13 cellular contexts compared by ENCODE assay signal in the genomic region with DNA sequence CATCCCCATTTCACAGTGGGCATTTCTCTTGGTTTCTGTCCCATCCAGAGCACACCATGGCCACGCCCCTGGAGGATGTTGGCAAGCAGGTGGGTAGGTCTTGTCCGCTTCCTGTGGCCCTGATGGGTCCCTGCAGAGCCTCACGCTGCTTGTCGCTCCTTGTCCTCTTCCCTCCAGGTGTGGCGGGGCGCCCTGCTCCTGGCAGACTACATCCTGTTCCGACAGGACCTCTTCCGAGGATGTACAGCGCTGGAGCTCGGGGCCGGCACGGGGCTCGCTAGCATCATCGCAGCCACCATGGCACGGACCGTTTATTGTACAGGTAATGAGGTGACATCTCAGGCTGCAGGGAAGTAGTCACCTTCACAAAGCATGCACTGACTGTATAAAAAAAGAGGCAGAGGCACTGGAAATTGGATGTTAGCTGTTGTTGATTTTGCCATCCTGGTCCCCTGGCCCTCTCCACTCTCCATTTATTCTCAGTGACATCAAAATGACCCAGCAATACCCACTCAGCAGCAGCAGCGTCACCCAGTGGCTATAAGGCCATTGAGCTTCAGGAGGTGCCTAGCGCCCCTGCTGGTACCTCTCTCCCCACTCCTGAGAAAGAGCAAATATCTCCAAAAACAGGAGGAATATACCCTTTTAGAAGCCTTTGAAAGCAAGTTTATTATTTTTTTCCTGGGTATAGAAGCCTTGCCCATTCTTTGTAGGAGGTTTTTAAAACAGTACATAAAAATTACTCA. TPM values are rescaled to one million over a fixed set of nuclear protein-coding genes. Genes with fewer than 3 reads are reported as not detected.
DNase-seq lines count a peak whose midpoint lies in the region; ATAC-seq, FAIRE-seq and TF ChIP-seq lines count a peak whose summit lies in the region.
"Had no signal": no experiment of that assay in that cellular context is flagged by ENCODE, and none has a peak within 500 bp of the region (broad histone marks: within the 10 kb centered on the region; RNA-seq: fewer than 3 reads in every experiment).

No MANE protein-coding gene starts in this region.

- no peak overlapping the region for H3K4me3 ChIP-seq in AG10803 (ENCODE audit: low read length)
- H3K4me3 ChIP-seq in GM12878, result no peak overlapping the region
- no peak overlapping the region for H3K4me3 ChIP-seq in kidney epithelial cell (ENCODE audit: low read depth, low read length)

- no peaks in the 10 kb centered on the region for H3K79me2 ChIP-seq in GM12878 (ENCODE audit: control insufficient read depth, insufficient read depth, low read length)

- POLR2A ChIA-PET in HEK293T (lab: Yijun Ruan, JAX) (interaction anchor here (1.0 kb wide), 1 partner anchor 13 kb away, joined by 3 read pairs; a partner anchor contains a TSS), GM12878 (lab: Charles Lee) (no interaction called here)

- 0 out of 3 replicates have a peak, but pooled peaks have one; percentile 24 for ATAC-seq in GM12878
- no peak for ATAC-seq in HG02938 (IDR thresholded peaks at IDR 0.05; ENCODE audit: unreplicated experiment)
- ATAC-seq in GM21447 (IDR thresholded peaks at IDR 0.05; ENCODE audit: unreplicated experiment), result no peak
- ATAC-seq: activated T-cell treated with anti-CD3 and anti-CD28 coated beads, Interleukin-2, amount 50 U/mL, for 72 hours; esophagus mucosa had no signal

- H3K27me3 ChIP-seq in GM12878 (replicated peaks in 1 of 2; ENCODE audit: control insufficient read depth in 2 of 2, insufficient read depth in 2 of 2, low read length in 1 of 2) (no peaks in the 10 kb centered on the region), kidney epithelial cell (ENCODE audit: control insufficient read depth, insufficient read depth, low read length) (no peaks in the 10 kb centered on the region)

- H3K9me3 ChIP-seq in GM12878 (replicated peaks; ENCODE audit: control insufficient read depth, insufficient read depth, low read length), result no peaks in the 10 kb centered on the region

- SMC1A ChIA-PET in GM12878 (lab: Charles Lee; ENCODE audit: uncharacterized antibody, unreplicated experiment), result no interaction called here

- H3K9ac ChIP-seq in GM12878 (ENCODE audit: control insufficient read depth, insufficient read depth, low read length), result no peak overlapping the region

- in situ Hi-C loops in GM12878 (cut with MboI), result no loop called here

- no peaks in the 10 kb centered on the region for H4K20me1 ChIP-seq in GM12878 (ENCODE audit: control insufficient read depth, insufficient read depth)

- TF ChIP-seq RAD21 in GM12878 (IDR thresholded peaks at IDR 0.05; ENCODE audit: insufficient read depth, low read depth, low read length), result peak; percentile 36

- CTCF ChIA-PET in HEK293T (lab: Yijun Ruan, JAX) (interaction anchor here (1.0 to 1.3 kb wide), 2 partner anchors 9 to 16 kb away, joined by 3 to 7 read pairs; no protein-coding TSS in a partner anchor), GM12878 (lab: Yijun Ruan, JAX) (interaction anchor here (0.7 to 2.4 kb wide), 3 partner anchors 51 to 63 kb away, joined by 3 to 11 read pairs (median 3); no protein-coding TSS in a partner anchor)

- no peak overlapping the region for H3K4me2 ChIP-seq in GM12878 (ENCODE audit: control insufficient read depth, insufficient read depth)

- FAIRE-seq in GM12878 (lab: Jason Lieb, UNC), result no peak
- FAIRE-seq: HTR-8/SVneo had no signal

- no TSS peak for BruUV-seq in GM12878 (replicated peaks; lab: Mats Ljungman, UMichigan)

- TF ChIP-seq CTCF in AG10803 (conservative IDR thresholded peaks at IDR 0.05; ENCODE audit: low read length) (peak; percentile 65), GM12878 (IDR thresholded peaks at IDR 0.05 in 2 of 3, conservative IDR thresholded peaks at IDR 0.05 in 1 of 3; ENCODE audit: control insufficient read depth in 2 of 3, extremely low read depth in 1 of 3, insufficient read depth in 1 of 3, low read depth in 3 of 3, low read length in 3 of 3) (peak in 2 of 3 experiments; percentile 22 to 49; a peak in 4 of 6 replicates), kidney epithelial cell (IDR thresholded peaks at IDR 0.05; ENCODE audit: insufficient read depth, low read length, poor library complexity, severe bottlenecking) (peak; percentile 89)

- 86% methylated on average over 18 of the region's 18 CpGs for WGBS in GM12878 (ENCODE audit: insufficient coverage, insufficient replicate concordance, low lambda C conversion rate, missing lambda C conversion rate)

- no peak overlapping the region for H3K27ac ChIP-seq in GM12878 (ENCODE audit: control insufficient read depth, insufficient read depth)

- TF ChIP-seq POLR2A in GM12878 (IDR thresholded peaks at IDR 0.05; ENCODE audit: low read depth, low read length), result no peak

- intact Hi-C loops in GM12878 (cut with micrococcal nuclease; ENCODE audit: unreplicated experiment), result no loop called here

- RAD21 ChIA-PET in GM12878 (lab: Charles Lee; ENCODE audit: unreplicated experiment), result no interaction called here

- peak; percentile 25 for DNase-seq in AG10803 (ENCODE audit: low read depth)
- peak; percentile 50 for DNase-seq in HEK293T (ENCODE audit: extremely low spot score)
- no peak for DNase-seq in GM12878 (ENCODE audit: low read depth, low spot score)
- DNase-seq in kidney epithelial cell (ENCODE audit: low read depth), result no peak
- DNase-seq in NCI-H345 treated with DMSO at 0.1 percent for 48 hours (lab: John Stamatoyannopoulos, UW; ENCODE audit: unreplicated experiment), result no peak
- no peak for DNase-seq in activated gamma-delta T cell (lab: John Stamatoyannopoulos, UW)
- DNase-seq: activated T-cell treated with anti-CD3 and anti-CD28 coated beads, Interleukin-2, amount 50 U/mL, for 72 hours; naive B cell had no signal

- peaks cover 12 to 15% of the 10 kb centered on the region in 2 experiments; a peak in 3 of 4 replicates for H3K36me3 ChIP-seq in GM12878 (ENCODE audit: control insufficient read depth in 2 of 2, insufficient read depth in 2 of 2, low read length in 1 of 2)
- peaks cover 1% of the 10 kb centered on the region for H3K36me3 ChIP-seq in kidney epithelial cell (ENCODE audit: control insufficient read depth, insufficient read depth, low read length)

- no peak overlapping the region for H2AFZ ChIP-seq in GM12878 (ENCODE audit: control insufficient read depth, low read depth, low read length)

- no peaks in the 10 kb centered on the region for H3K4me1 ChIP-seq in GM12878 (ENCODE audit: control insufficient read depth, insufficient read depth, low read length)

- TF ChIP-seq EP300 in GM12878 (IDR thresholded peaks at IDR 0.05; ENCODE audit: borderline replicate concordance in 1 of 2, control insufficient read depth in 1 of 2, low read depth in 2 of 2, low read length in 2 of 2), result no peak

RNA-seq across cellular contexts. Expression of a gene that starts 13.7 kb away (rescaled TPM):
- 244 and 245 TPM in 2 replicates for total RNA-seq in GM12878 (2013; cell fraction: nucleolus; rRNA removed)
- total RNA-seq in GM12878 (2014; rRNA removed) (16.1 and 21.9 TPM in 2 replicates), GM12878 (2014; rRNA removed; fragmentation: Illumina TruSeq; extraction: Trizol) (16.1 and 17.6 TPM in 2 replicates), GM12878 (2021) (18.9 and 23.1 TPM in 2 replicates), kidney epithelial cell (24.5 and 34.9 TPM in 2 replicates)
- 15.8 TPM for polyA plus RNA-seq in GM12878 (2011; ENCODE audit: low read depth)
- polyA plus RNA-seq in GM12878 (2011; rRNA removed) (25.6 and 34.7 TPM in 2 replicates), GM12878 (2014; fragmentation: Illumina TruSeq; extraction: Trizol) (17.0 and 17.7 TPM in 2 replicates), GM12878 (2014; fragmentation: Nextera tagmentation; extraction: Ambion mirVana) (1 to 10 TPM; 6.4 to 9.2 TPM), GM12878 (2014; rRNA removed) (26.1 and 28.0 TPM in 2 replicates), GM12878 (2016; fragmentation: Nextera tagmentation; extraction: Ambion mirVana) (10 to 100 TPM; 18.5 to 19.1 TPM)
- polyA plus RNA-seq in GM12878 (2011; cell fraction: cytosol; rRNA removed), result 38.3 and 40.0 TPM in 2 replicates
- polyA plus RNA-seq in GM12878 (2011; cell fraction: nucleus; rRNA removed), result 203 and 218 TPM in 2 replicates
- 17.0 and 21.7 TPM in 2 replicates for polyA plus RNA-seq in GM12878 (2012)
- polyA minus RNA-seq in GM12878 (2011; rRNA and poly(A)+ RNA removed), result 53.0 and 67.2 TPM in 2 replicates
- 24.3 and 46.8 TPM in 2 replicates for polyA minus RNA-seq in GM12878 (2011; cell fraction: cytosol; rRNA and poly(A)+ RNA removed)
- 53.6 and 72.1 TPM in 2 replicates for polyA minus RNA-seq in GM12878 (2011; cell fraction: nucleus; rRNA and poly(A)+ RNA removed)

RNA-seq across cellular contexts. Expression of a gene that starts 39.3 kb away (rescaled TPM):
- 21.7 and 23.2 TPM in 2 replicates for total RNA-seq in GM12878 (2013; cell fraction: nucleolus; rRNA removed)
- total RNA-seq in GM12878 (2014; rRNA removed) (1.8 and 1.9 TPM in 2 replicates), GM12878 (2014; rRNA removed; fragmentation: Illumina TruSeq; extraction: Trizol) (1.8 and 1.9 TPM in 2 replicates), GM12878 (2021) (2.6 and 2.8 TPM in 2 replicates), kidney epithelial cell (4.9 and 7.5 TPM in 2 replicates)
- polyA plus RNA-seq in GM12878 (2011; ENCODE audit: low read depth), result 1.9 TPM
- polyA plus RNA-seq in GM12878 (2011; rRNA removed) (7.0 and 10.6 TPM in 2 replicates), GM12878 (2014; fragmentation: Illumina TruSeq; extraction: Trizol) (2.8 and 3.2 TPM in 2 replicates), GM12878 (2014; fragmentation: Nextera tagmentation; extraction: Ambion mirVana) (1 to 10 TPM; 1.0 to 1.1 TPM), GM12878 (2014; rRNA removed) (2.4 and 2.6 TPM in 2 replicates), GM12878 (2016; fragmentation: Nextera tagmentation; extraction: Ambion mirVana) (1 to 10 TPM; 1.8 to 1.9 TPM)
- polyA plus RNA-seq in GM12878 (2011; cell fraction: cytosol; rRNA removed), result 7.6 and 8.5 TPM in 2 replicates
- 9.8 and 10.4 TPM in 2 replicates for polyA plus RNA-seq in GM12878 (2011; cell fraction: nucleus; rRNA removed)
- polyA plus RNA-seq in GM12878 (2012), result 2.8 and 3.3 TPM in 2 replicates
- 7.2 and 8.4 TPM in 2 replicates for polyA minus RNA-seq in GM12878 (2011; rRNA and poly(A)+ RNA removed)
- 1.7 and 1.9 TPM in 2 replicates for polyA minus RNA-seq in GM12878 (2011; cell fraction: cytosol; rRNA and poly(A)+ RNA removed)
- polyA minus RNA-seq in GM12878 (2011; cell fraction: nucleus; rRNA and poly(A)+ RNA removed), result 3.1 and 6.8 TPM in 2 replicates

RNA-seq across cellular contexts. Expression of a gene that starts 44.9 kb away (rescaled TPM):
- not detected in 2 replicates for total RNA-seq in GM12878 (2013; cell fraction: nucleolus; rRNA removed)
- total RNA-seq in GM12878 (2014; rRNA removed) (not detected in 2 replicates), GM12878 (2014; rRNA removed; fragmentation: Illumina TruSeq; extraction: Trizol) (not detected in 2 replicates), GM12878 (2021) (not detected in 2 replicates), kidney epithelial cell (not detected in 2 replicates)
- not detected for polyA plus RNA-seq in GM12878 (2011; ENCODE audit: low read depth)
- polyA plus RNA-seq in GM12878 (2011; rRNA removed) (not detected in 2 replicates), GM12878 (2014; fragmentation: Illumina TruSeq; extraction: Trizol) (not detected in 2 replicates), GM12878 (2014; fragmentation: Nextera tagmentation; extraction: Ambion mirVana) (not detected), GM12878 (2014; rRNA removed) (not detected in 2 replicates), GM12878 (2016; fragmentation: Nextera tagmentation; extraction: Ambion mirVana) (not detected)
- polyA plus RNA-seq in GM12878 (2011; cell fraction: cytosol; rRNA removed), result 0.15 TPM in 1 of 2 replicates, not detected in the other
- polyA plus RNA-seq in GM12878 (2011; cell fraction: nucleus; rRNA removed), result not detected in 2 replicates
- not detected in 2 replicates for polyA plus RNA-seq in GM12878 (2012)
- polyA minus RNA-seq in GM12878 (2011; rRNA and poly(A)+ RNA removed), result not detected in 2 replicates
- not detected in 2 replicates for polyA minus RNA-seq in GM12878 (2011; cell fraction: cytosol; rRNA and poly(A)+ RNA removed)
- polyA minus RNA-seq in GM12878 (2011; cell fraction: nucleus; rRNA and poly(A)+ RNA removed), result not detected in 2 replicates
- total RNA-seq: activated T-cell treated with anti-CD3 and anti-CD28 coated beads, Interleukin-2, amount 50 U/mL, for 72 hours; esophagus mucosa; RPMI7951 had no signal

Comparison
In these comparisons a context has a peak if more than half of its experiments do, and no peak if none do; other contexts are left out.
1. DNase-seq: peak in AG10803 (single experiment) and HEK293T (single experiment); none in GM12878 (single experiment), kidney epithelial cell (single experiment), NCI-H345 treated with DMSO at 0.1 percent for 48 hours (single experiment) and activated gamma-delta T cell (single experiment).
2. CTCF ChIP-seq: peak in every context shown above with its lines; median percentile 89 in kidney epithelial cell; 65 in AG10803; 36 in GM12878.